Comparison of ENCODE assay signal across 6 cellular contexts in genomic region chr7:36066021-36066664, GRCh38.
"Had no signal": no experiment of that assay in that cellular context is flagged by ENCODE, and none has a peak within 500 bp of the region (broad histone marks: within the 10 kb centered on the region; RNA-seq: fewer than 3 reads in every experiment).

No MANE protein-coding gene starts in this region.

- FAIRE-seq: H1, H54, HTR-8/SVneo had no signal

- DNase-seq: H9, HCEC 1CT had no signal

- H3K4me2 ChIP-seq: GM23338 had no signal

- ATAC-seq: GM23338 had no signal

- H2AFZ ChIP-seq: GM23338 had no signal

- H3K4me3 ChIP-seq: GM23338 had no signal
